21 cellular contexts compared by ENCODE assay signal in the genomic region with DNA sequence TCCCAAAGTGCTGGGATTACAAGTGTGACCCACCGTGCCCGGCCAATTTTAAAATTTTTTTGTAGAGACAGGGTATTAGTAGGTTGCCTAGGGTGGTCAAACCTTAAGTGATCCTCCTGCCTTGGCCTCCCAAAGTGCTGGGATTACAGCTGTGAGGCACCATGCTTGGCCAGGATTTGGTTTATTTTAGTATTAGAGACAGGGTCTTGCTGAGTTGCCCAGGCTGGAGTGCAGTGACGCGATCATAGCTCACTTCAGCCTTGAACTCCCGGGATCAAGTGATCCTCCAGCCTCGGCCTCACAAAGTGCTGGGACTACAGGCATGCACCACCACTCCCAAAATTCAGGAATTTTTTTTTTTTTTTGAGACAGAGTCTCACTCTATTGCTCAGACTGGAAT.
"Had no signal": no experiment of that assay in that cellular context is flagged by ENCODE, and none has a peak within 500 bp of the region (broad histone marks: within the 10 kb centered on the region; RNA-seq: fewer than 3 reads in every experiment).

No MANE protein-coding gene starts in this region.

- H3K9me3 ChIP-seq: body of pancreas, colonic mucosa, left ventricle myocardium inferior, tibial artery had no signal

- DNase-seq: activated CD4-positive, alpha-beta T cell treated with anti-CD3 and anti-CD28 coated beads for 36 hours; activated naive CD4-positive, alpha-beta T cell treated with anti-CD3 and anti-CD28 coated beads, Interleukin-2, amount 50 U/mL, for 16 hours; activated T-cell treated with anti-CD3 and anti-CD28 coated beads, Interleukin-2, amount 50 U/mL, for 1 hour; amygdala; body of pancreas; caudate nucleus; colonic mucosa; foreskin fibroblast; glutamatergic neuron; hypothalamus; left ventricle myocardium inferior; naive B cell; nucleus accumbens; posterior cingulate gyrus; retina; stimulated activated CD4-positive, alpha-beta T cell treated with anti-CD3 and anti-CD28 coated beads, Interleukin-4, amount 100 ng/mL, for 1 hour; stimulated activated naive CD4-positive, alpha-beta T cell; T1000; tibial artery had no signal

- H3K27ac ChIP-seq: body of pancreas, colonic mucosa, left ventricle myocardium inferior, tibial artery had no signal

- H3K27me3 Mint-ChIP-seq: activated CD4-positive, alpha-beta T cell treated with anti-CD3 and anti-CD28 coated beads for 36 hours; naive B cell had no signal

- H3K4me3 ChIP-seq: body of pancreas, colonic mucosa, left ventricle myocardium inferior, tibial artery had no signal

- H3K4me1 ChIP-seq: colonic mucosa had no signal

- H3K9me3 Mint-ChIP-seq: activated T-helper 2 cell treated with anti-CD3 and anti-CD28 coated beads, Interferon-gamma antibody, Interleukin-2, Interleukin-4, amounts not matched to agents 10 μg/mL and 5 μg/mL and 100 μg/mL, durations not matched to agents 14 hours and 24 hours and 36 hours; naive B cell had no signal

- ATAC-seq: activated CD4-positive, alpha-beta T cell treated with anti-CD3 and anti-CD28 coated beads for 36 hours; body of pancreas had no signal

- FAIRE-seq: urothelium cell line had no signal

- H3K4me3 Mint-ChIP-seq: activated CD4-positive, alpha-beta T cell treated with anti-CD3 and anti-CD28 coated beads for 36 hours had no signal

- H3K27me3 ChIP-seq: body of pancreas, colonic mucosa had no signal

- H3K36me3 ChIP-seq: colonic mucosa, left ventricle myocardium inferior, tibial artery had no signal
